ENCODE assay signal across 8 cellular contexts in genomic region chr1:153921080-153921802, GRCh38. TPM values are rescaled to one million over a fixed set of nuclear protein-coding genes. Genes with fewer than 3 reads are reported as not detected.
DNase-seq lines count a peak whose midpoint lies in the region; TF ChIP-seq lines count a peak whose summit lies in the region.

No MANE protein-coding gene starts in this region.

- H3K9ac ChIP-seq in Loucy (ENCODE audit: low read depth, low read length, poor library complexity, severe bottlenecking) (peak overlapping the region; percentile 96), duodenal mucosa (ENCODE audit: low read depth in 1 of 2, low read length in 2 of 2) (peak overlapping the region; percentile 75 to 81)

- H3K27me3 ChIP-seq in BE2C: no peaks in the 10 kb centered on the region
- H3K27me3 ChIP-seq in Loucy (ENCODE audit: insufficient read depth, low read length, poor library complexity, severe bottlenecking): no peaks in the 10 kb centered on the region
- H3K27me3 ChIP-seq in duodenal mucosa (ENCODE audit: control insufficient read depth in 1 of 2, insufficient read depth in 2 of 2, low read length in 2 of 2): no peaks in the 10 kb centered on the region

- H3K27me3 Mint-ChIP-seq in nephron (ENCODE audit: low read depth): no peaks in the 10 kb centered on the region

- no peaks in the 10 kb centered on the region for H3K9me2 ChIP-seq in Loucy (replicated peaks; ENCODE audit: low read depth, low read length)

- TF ChIP-seq CTCF in BE2C (IDR thresholded peaks at IDR 0.05; ENCODE audit: low read depth, low read length) (no peak), Loucy (conservative IDR thresholded peaks at IDR 0.05; ENCODE audit: low read length) (no peak), nephron (IDR thresholded peaks at IDR 0.05; ENCODE audit: unreplicated experiment in 3 of 3) (no peak)

- peak overlapping the region; percentile 94 for H3K4me2 ChIP-seq in Loucy (ENCODE audit: low read depth, low read length, poor library complexity, severe bottlenecking)

- H3K9me3 Mint-ChIP-seq in nephron: no peaks in the 10 kb centered on the region

- peaks cover 10% of the 10 kb centered on the region for H3K4me1 ChIP-seq in BE2C
- H3K4me1 ChIP-seq in Loucy (ENCODE audit: insufficient read depth, low read length, poor library complexity, severe bottlenecking): peaks cover 38% of the 10 kb centered on the region
- H3K4me1 ChIP-seq in duodenal mucosa (ENCODE audit: control insufficient read depth in 1 of 2, insufficient read depth in 2 of 2, low read length in 2 of 2): peaks cover 28 to 29% of the 10 kb centered on the region in 2 donors

- H3K27ac ChIP-seq in duodenal mucosa (ENCODE audit: low read depth, low read length): no peak overlapping the region

- peaks cover 68% of the 10 kb centered on the region for H3K79me2 ChIP-seq in Loucy (ENCODE audit: insufficient read depth, low read length)

- H3K4me3 ChIP-seq in BE2C (ENCODE audit: low read depth, low read length) (peak overlapping the region; percentile 94), Loucy (ENCODE audit: low read length, poor library complexity, severe bottlenecking) (peak overlapping the region; percentile 97), duodenal mucosa (ENCODE audit: low read depth in 1 of 2, low read length in 2 of 2) (peak overlapping the region; percentile 74 to 90)

- peak overlapping the region; percentile 86 to 100 (median 87) for H3K4me3 Mint-ChIP-seq in nephron

- H3K4me1 Mint-ChIP-seq in nephron: peaks cover 46% of the 10 kb centered on the region

- no peaks in the 10 kb centered on the region for H3F3A ChIP-seq in Loucy (ENCODE audit: low read depth)

- no peaks in the 10 kb centered on the region for H3K36me3 Mint-ChIP-seq in nephron (ENCODE audit: low read depth)

- H3K27ac Mint-ChIP-seq in nephron: peak overlapping the region; percentile 72 to 99 (median 98)

- DNase-seq in BE2C (no peak), NCI-H1694 (lab: John Stamatoyannopoulos, UW) (no peak), glomerular visceral epithelial cell (ENCODE audit: extremely low spot score) (no peak), HUDEP-2 (lab: John Stamatoyannopoulos, UW; ENCODE audit: unreplicated experiment in 76 of 76) (no peak), NCI-H82 (lab: John Stamatoyannopoulos, UW) (no peak)

- H2AFZ ChIP-seq in Loucy (ENCODE audit: low read length): no peak overlapping the region

- H3K9me3 ChIP-seq in BE2C: no peaks in the 10 kb centered on the region
- no peaks in the 10 kb centered on the region for H3K9me3 ChIP-seq in Loucy (ENCODE audit: insufficient read depth, low read depth, low read length)
- H3K9me3 ChIP-seq in duodenal mucosa (ENCODE audit: control insufficient read depth in 1 of 2, low read length in 2 of 2): no peaks in the 10 kb centered on the region

- peaks cover 24% of the 10 kb centered on the region for H3K36me3 ChIP-seq in BE2C
- H3K36me3 ChIP-seq in Loucy (ENCODE audit: insufficient read depth, low read length): peaks cover 4% of the 10 kb centered on the region; the same call in 1 of the 2 replicates
- H3K36me3 ChIP-seq in duodenal mucosa (ENCODE audit: control insufficient read depth in 1 of 2, insufficient read depth in 2 of 2, low read length in 2 of 2): peaks cover 3 to 11% of the 10 kb centered on the region in 2 donors

- H4K20me1 ChIP-seq in Loucy (ENCODE audit: insufficient read depth, low read length, poor library complexity, severe bottlenecking): peaks cover 54% of the 10 kb centered on the region

RNA-seq across cellular contexts. Expression of gene GATAD2B, which starts 1.5 kb away (rescaled TPM):
- polyA plus RNA-seq in BE2C (2012; ENCODE audit: insufficient read depth, insufficient read length, low read depth): 15.1 TPM

RNA-seq across cellular contexts. Expression of gene DENND4B, which starts 25.3 kb away (rescaled TPM):
- polyA plus RNA-seq in BE2C (2012; ENCODE audit: insufficient read depth, insufficient read length, low read depth): 167 TPM

RNA-seq across cellular contexts. Expression of gene CRTC2, which starts 37.2 kb away (rescaled TPM):
- polyA plus RNA-seq in BE2C (2012; ENCODE audit: insufficient read depth, insufficient read length, low read depth): 43.8 TPM

RNA-seq across cellular contexts. Expression of gene SLC39A1, which starts 42.1 kb away (rescaled TPM):
- polyA plus RNA-seq in BE2C (2012; ENCODE audit: insufficient read depth, insufficient read length, low read depth): 88.3 TPM

RNA-seq across cellular contexts. Expression of gene CREB3L4, which starts 46.5 kb away (rescaled TPM):
- 14.1 TPM for polyA plus RNA-seq in BE2C (2012; ENCODE audit: insufficient read depth, insufficient read length, low read depth)
